In the genomic region with DNA sequence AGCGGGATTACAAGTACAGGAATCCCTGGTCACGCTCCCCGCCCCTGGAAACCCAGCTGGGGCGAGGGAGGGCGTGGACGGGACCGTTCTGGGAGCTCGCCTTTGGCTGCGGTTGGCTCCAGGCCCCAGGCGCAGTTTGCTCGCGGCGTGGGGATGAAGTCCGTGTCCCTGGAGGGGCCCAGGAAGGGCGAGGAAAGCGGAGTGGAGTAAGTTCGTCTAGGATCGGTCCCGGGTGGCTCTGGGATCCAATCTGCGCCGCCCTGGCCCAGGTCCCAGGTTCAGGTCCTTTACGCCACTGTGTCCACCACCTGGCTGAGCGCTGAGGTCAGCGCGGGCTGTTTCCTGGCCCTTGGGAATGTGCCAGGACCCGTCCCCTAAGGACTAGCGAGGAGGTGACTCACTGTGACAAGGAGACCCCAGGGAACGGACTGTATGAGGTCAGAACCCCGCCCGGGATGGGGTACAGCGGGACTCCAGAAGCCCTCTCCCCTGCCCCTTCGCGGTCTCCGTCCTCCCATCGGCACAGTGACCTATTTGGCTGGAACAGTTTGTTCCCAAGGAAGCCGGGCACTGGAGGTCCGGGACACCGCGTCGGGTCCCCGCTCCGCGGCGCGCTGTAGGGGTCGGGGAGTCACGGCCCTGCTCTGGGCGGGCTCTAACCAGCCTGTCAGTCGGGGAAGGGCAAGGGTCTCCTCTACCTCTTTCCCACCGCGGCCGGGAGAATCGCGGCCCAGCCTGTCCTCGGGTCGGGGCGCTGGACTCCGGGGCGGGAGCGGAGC, we compare ENCODE assay signal across 8 cellular contexts. TPM values are rescaled to one million over a fixed set of nuclear protein-coding genes. Genes with fewer than 3 reads are reported as not detected.
DNase-seq lines count a peak whose midpoint lies in the region; TF ChIP-seq lines count a peak whose summit lies in the region.

No MANE protein-coding gene starts in this region.

- peak overlapping the region; percentile 95 for H3K4me3 Mint-ChIP-seq in activated CD4-positive, alpha-beta memory T cell treated with anti-CD3 and anti-CD28 coated beads, Interleukin-2, amount 10 ng/mL, durations not matched to agents 7 days and 5 days

- WGBS in tibial nerve, 2 donors: 0 to 1% methylated on average over 37 to 51 of the region's 60 CpGs

- H3K27me3 ChIP-seq in mucosa of rectum (ENCODE audit: control insufficient read depth in 2 of 2, insufficient read depth in 2 of 2, low read length in 2 of 2) (no peaks in the 10 kb centered on the region), tibial nerve (no peaks in the 10 kb centered on the region)

- no peak for TF ChIP-seq CTCF in tibial nerve (IDR thresholded peaks at IDR 0.05)

- H3K4me1 ChIP-seq in mucosa of rectum (ENCODE audit: control insufficient read depth in 2 of 2, insufficient read depth in 2 of 2, low read length in 2 of 2) (peaks cover 42 to 46% of the 10 kb centered on the region in 2 donors), tibial nerve (peaks cover 0 to 57% (median 42%) of the 10 kb centered on the region in 4 donors)

- peak overlapping the region; percentile 97 to 99 for H3K9ac ChIP-seq in mucosa of rectum (ENCODE audit: low read depth in 1 of 2, low read length in 2 of 2)

- TF ChIP-seq POLR2A in tibial nerve (IDR thresholded peaks at IDR 0.05): no peak

- no peaks in the 10 kb centered on the region for H3K9me3 ChIP-seq in mucosa of rectum (ENCODE audit: control insufficient read depth in 2 of 2, low read length in 2 of 2)
- no peaks in the 10 kb centered on the region for H3K9me3 ChIP-seq in tibial nerve

- peaks cover 42% of the 10 kb centered on the region for H3K36me3 Mint-ChIP-seq in activated CD4-positive, alpha-beta memory T cell treated with anti-CD3 and anti-CD28 coated beads, Interleukin-2, amount 10 ng/mL, durations not matched to agents 7 days and 5 days (ENCODE audit: low read depth)

- peaks cover 61% of the 10 kb centered on the region for H3K4me1 Mint-ChIP-seq in activated CD4-positive, alpha-beta memory T cell treated with anti-CD3 and anti-CD28 coated beads, Interleukin-2, amount 10 ng/mL, durations not matched to agents 7 days and 5 days

- H3K27me3 Mint-ChIP-seq in activated CD4-positive, alpha-beta memory T cell treated with anti-CD3 and anti-CD28 coated beads, Interleukin-2, amount 10 ng/mL, durations not matched to agents 7 days and 5 days: no peaks in the 10 kb centered on the region

- CTCF ChIA-PET in activated CD4-positive, alpha-beta memory T cell treated with anti-CD3 and anti-CD28 coated beads, Interleukin-2, amount 10 ng/mL, durations not matched to agents 7 days and 5 days (lab: Charles Lee): interaction anchor here (0.6 to 3.7 kb wide), 21 partner anchors 8 to 197 kb away, joined by 3 to 25 read pairs (median 5); partner anchors contain the start of gene RAB44

- DNase-seq in D341Med (ENCODE audit: low spot score) (peak; percentile 49), epithelial cell of prostate (ENCODE audit: low read depth, low spot score) (no peak), tibial nerve (ENCODE audit: low spot score in 2 of 2) (peak; percentile 66 to 79), NCI-H1694 (lab: John Stamatoyannopoulos, UW) (no peak), GM19240 (ENCODE audit: insufficient read length, low spot score) (no peak)
- no peak for DNase-seq in Jurkat, Clone E6-1 (ENCODE audit: low read depth, low spot score)
- peak; percentile 42 for DNase-seq in activated CD4-positive, alpha-beta memory T cell treated with anti-CD3 and anti-CD28 coated beads, Interleukin-2, amount 10 ng/mL, durations not matched to agents 7 days and 5 days

- peak; percentile 78 to 84 for TF ChIP-seq EP300 in tibial nerve (IDR thresholded peaks at IDR 0.05)

- peak overlapping the region; percentile 99 for H3K27ac ChIP-seq in epithelial cell of prostate
- H3K27ac ChIP-seq in mucosa of rectum (ENCODE audit: low read depth in 2 of 2, low read length in 2 of 2): peak overlapping the region; percentile 98 to 99
- peak overlapping the region; percentile 95 to 100 (median 99) for H3K27ac ChIP-seq in tibial nerve

- no peaks in the 10 kb centered on the region for H3K9me3 Mint-ChIP-seq in activated CD4-positive, alpha-beta memory T cell treated with anti-CD3 and anti-CD28 coated beads, Interleukin-2, amount 10 ng/mL, durations not matched to agents 7 days and 5 days

- POLR2A ChIA-PET in activated CD4-positive, alpha-beta memory T cell treated with anti-CD3 and anti-CD28 coated beads, Interleukin-2, amount 10 ng/mL, durations not matched to agents 7 days and 5 days (lab: Charles Lee): interaction anchor here (0.6 to 8.6 kb wide), 27 partner anchors 9 to 754 kb away, joined by 3 to 86 read pairs (median 4); partner anchors contain the start of genes CMTR1, KCTD20, MAPK14 and MTCH1

- H3K36me3 ChIP-seq in mucosa of rectum (ENCODE audit: control insufficient read depth in 2 of 2, insufficient read depth in 2 of 2, low read length in 2 of 2) (peaks cover 8 to 13% of the 10 kb centered on the region in 2 donors), tibial nerve (peaks cover 0 to 18% (median 0%) of the 10 kb centered on the region in 3 donors)

- H3K27ac Mint-ChIP-seq in activated CD4-positive, alpha-beta memory T cell treated with anti-CD3 and anti-CD28 coated beads, Interleukin-2, amount 10 ng/mL, durations not matched to agents 7 days and 5 days: peak overlapping the region; percentile 97

- H3K4me3 ChIP-seq in Jurkat, Clone E6-1 (ENCODE audit: low read length): peak overlapping the region; percentile 9
- H3K4me3 ChIP-seq in mucosa of rectum (ENCODE audit: low read length in 2 of 2) (peak overlapping the region; percentile 86 to 92), tibial nerve (peak overlapping the region; percentile 80 to 97 (median 86))

RNA-seq across cellular contexts. Expression of gene CDKN1A, which starts 0.7 kb away (rescaled TPM):
- 2.5 TPM for polyA plus RNA-seq in Jurkat, Clone E6-1 (2012; ENCODE audit: insufficient read depth, insufficient read length)
- 100 to 1,000 TPM; 107 to 109 TPM for total RNA-seq in activated CD4-positive, alpha-beta memory T cell treated with anti-CD3 and anti-CD28 coated beads, Interleukin-2, amount 10 ng/mL, durations not matched to agents 7 days and 5 days
- total RNA-seq in tibial nerve: 100 to 1,000 TPM; 112 to 142 (median 124) TPM

RNA-seq across cellular contexts. Expression of gene RAB44, which starts 18.4 kb away (rescaled TPM):
- 1.2 TPM for polyA plus RNA-seq in Jurkat, Clone E6-1 (2012; ENCODE audit: insufficient read depth, insufficient read length)
- total RNA-seq in activated CD4-positive, alpha-beta memory T cell treated with anti-CD3 and anti-CD28 coated beads, Interleukin-2, amount 10 ng/mL, durations not matched to agents 7 days and 5 days: under 1 TPM; 0.15 to 0.25 TPM
- total RNA-seq in tibial nerve: 1 to 10 TPM in 1 of 4 donors, under 1 TPM in 3; 0.30 to 1.0 (median 0.63) TPM

Comparison
In these comparisons a context has a peak if more than half of its experiments do, and no peak if none do; other contexts are left out.
1. DNase-seq: peak in D341Med (single experiment), activated CD4-positive, alpha-beta memory T cell treated with anti-CD3 and anti-CD28 coated beads, Interleukin-2, amount 10 ng/mL, durations not matched to agents 7 days and 5 days (single experiment) and tibial nerve (2 of 2); none in Jurkat, Clone E6-1 (single experiment), epithelial cell of prostate (single experiment), NCI-H1694 (single experiment) and GM19240 (single experiment).
2. H3K4me3 ChIP-seq: peak in every context shown above with its lines; median percentile 89 in mucosa of rectum; 86 in tibial nerve; 9 in Jurkat, Clone E6-1.
3. Peak in every context shown above with its lines, with median percentiles within 50 percentile points of each other: H3K27ac ChIP-seq.